ENCODE assay signal across 8 cellular contexts in the genomic region with DNA sequence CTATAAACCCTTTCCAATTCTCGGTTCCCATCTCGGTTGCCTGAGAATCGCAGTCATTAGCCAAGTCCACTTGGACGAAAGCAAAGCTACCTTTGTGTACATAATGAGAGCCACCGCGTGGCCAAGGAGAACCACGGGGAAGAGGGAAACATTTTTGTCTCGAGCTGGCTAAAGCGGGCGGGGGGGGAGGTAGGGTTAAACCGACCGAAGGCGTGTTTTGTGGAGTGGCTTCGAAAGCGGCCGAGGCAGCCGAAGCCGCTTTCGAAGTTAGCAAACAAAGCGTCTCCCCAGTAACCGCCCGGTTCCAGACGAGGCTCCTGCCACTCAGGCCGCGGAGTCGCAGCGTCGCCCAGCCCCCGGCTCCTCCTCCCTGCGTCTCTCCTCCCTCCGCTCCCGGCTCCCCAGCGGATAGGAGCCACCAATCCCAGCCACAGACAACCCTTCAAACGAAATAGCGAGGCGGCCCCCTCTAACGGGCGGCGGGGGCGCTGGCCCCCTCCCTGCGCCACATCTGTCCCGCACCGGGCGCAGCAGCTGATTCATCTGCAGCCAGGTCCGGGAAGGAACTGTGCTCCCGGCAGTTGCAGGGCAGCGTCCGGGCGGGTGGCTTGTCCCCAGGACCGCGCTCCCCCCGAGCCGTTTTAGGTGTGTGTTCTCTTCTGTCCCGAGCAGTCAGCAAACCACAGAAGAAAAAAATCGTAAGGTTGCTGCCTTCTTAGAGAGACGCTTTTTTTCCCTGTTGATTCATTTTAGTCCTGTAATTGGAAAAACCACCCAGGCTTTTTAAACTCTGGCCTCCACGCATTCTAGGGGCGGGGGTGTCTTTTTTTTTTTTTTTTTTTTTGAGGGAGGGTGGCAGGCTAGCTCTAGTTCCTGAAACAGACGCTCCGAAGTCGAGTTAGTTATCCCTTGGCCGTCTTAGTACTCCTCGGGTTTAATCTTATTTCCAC. TPM values are rescaled to one million over a fixed set of nuclear protein-coding genes. Genes with fewer than 3 reads are reported as not detected.
DNase-seq lines count a peak whose midpoint lies in the region; ATAC-seq, FAIRE-seq and TF ChIP-seq lines count a peak whose summit lies in the region.

No MANE protein-coding gene starts in this region.

- peak overlapping the region; percentile 100 for H3K27ac Mint-ChIP-seq in progenitor cell of endocrine pancreas

- H3K4me1 Mint-ChIP-seq in progenitor cell of endocrine pancreas (ENCODE audit: low read depth), result peaks cover 30% of the 10 kb centered on the region

- intact Hi-C loops in left cardiac atrium (cut with DNase I), result loop anchor here (2.0 to 5.0 kb wide), 2 partner anchors 144 to 147 kb away; no protein-coding TSS in a partner anchor

- WGBS in adipose tissue, 3 donors, result 0% methylated on average over 62 to 63 of the region's 63 CpGs
- under 1% methylated on average over 63 of the region's 63 CpGs for WGBS in urinary bladder

- H3K4me1 ChIP-seq in urinary bladder (ENCODE audit: insufficient read depth), result no peaks in the 10 kb centered on the region

- H3K4me3 Mint-ChIP-seq in progenitor cell of endocrine pancreas (ENCODE audit: low read depth), result peak overlapping the region; percentile 96

- H3K27me3 Mint-ChIP-seq in progenitor cell of endocrine pancreas, result no peaks in the 10 kb centered on the region

- ATAC-seq in HG02798 (IDR thresholded peaks at IDR 0.05; ENCODE audit: poor library complexity, unreplicated experiment) (peak; percentile 83), left cardiac atrium (peak; percentile 78 to 82)

- H3K4me3 ChIP-seq in urinary bladder (ENCODE audit: low read depth, low read length), result peak overlapping the region; percentile 83

- FAIRE-seq in GM12891 (lab: Jason Lieb, UNC), result peak; percentile 82

- peak; percentile 60 for DNase-seq in GM12891 (ENCODE audit: insufficient read length, low spot score)
- peak; percentile 93 to 95 (median 95) for DNase-seq in NCI-H1417 (lab: John Stamatoyannopoulos, UW)
- peak; percentile 77 to 84 for DNase-seq in SW 1271 (lab: John Stamatoyannopoulos, UW)
- peak; percentile 95 for DNase-seq in left cardiac atrium
- DNase-seq in progenitor cell of endocrine pancreas (ENCODE audit: low spot score, unreplicated experiment), result peak; percentile 90

- H3K27ac ChIP-seq in adipose tissue (ENCODE audit: low read depth, low read length) (peak overlapping the region; percentile 60), urinary bladder (ENCODE audit: low read depth) (peak overlapping the region; percentile 99)

- TF ChIP-seq CTCF in progenitor cell of endocrine pancreas (IDR thresholded peaks at IDR 0.05; ENCODE audit: unreplicated experiment), result peak; percentile 24

- no peaks in the 10 kb centered on the region for H3K36me3 ChIP-seq in urinary bladder (ENCODE audit: insufficient read depth)

- H3K36me3 Mint-ChIP-seq in progenitor cell of endocrine pancreas (ENCODE audit: insufficient read depth), result peaks cover 3% of the 10 kb centered on the region

- H3K9me3 Mint-ChIP-seq in progenitor cell of endocrine pancreas (ENCODE audit: low read depth), result no peaks in the 10 kb centered on the region

- TF ChIP-seq POLR2A in GM12891 (IDR thresholded peaks at IDR 0.05; ENCODE audit: low read depth, low read length), result no peak

TF ChIP-seq in GM12891, 5 proteins besides CTCF, POLR2A, EP300 and RAD21:
- no peak for TF ChIP-seq POU2F2 (IDR thresholded peaks at IDR 0.05; ENCODE audit: low read depth, low read length)
- TF ChIP-seq PAX5 (IDR thresholded peaks at IDR 0.05; ENCODE audit: insufficient read depth, low read length, severe bottlenecking), result no peak

RNA-seq across cellular contexts. Expression of a gene that starts 1.8 kb away (rescaled TPM):
- polyA plus RNA-seq in GM12891 (2012; ENCODE audit: low read depth, missing spikeins), result 1.2 TPM
- polyA plus RNA-seq in adipose tissue (10 to 100 TPM; 28.1 to 63.4 (median 59.1) TPM), urinary bladder (64.0 TPM)
- total RNA-seq in left cardiac atrium (10 to 100 TPM; 12.0 to 22.9 TPM), progenitor cell of endocrine pancreas (111 and 112 TPM in 2 replicates), urinary bladder (82.6 TPM)

Comparison
In these comparisons a context has a peak if more than half of its experiments do, and no peak if none do; other contexts are left out.
1. Peak in every context shown above with its lines: DNase-seq, ATAC-seq, H3K4me3 ChIP-seq and H3K27ac ChIP-seq.